1 cellular context compared by ENCODE assay signal in the genomic region with DNA sequence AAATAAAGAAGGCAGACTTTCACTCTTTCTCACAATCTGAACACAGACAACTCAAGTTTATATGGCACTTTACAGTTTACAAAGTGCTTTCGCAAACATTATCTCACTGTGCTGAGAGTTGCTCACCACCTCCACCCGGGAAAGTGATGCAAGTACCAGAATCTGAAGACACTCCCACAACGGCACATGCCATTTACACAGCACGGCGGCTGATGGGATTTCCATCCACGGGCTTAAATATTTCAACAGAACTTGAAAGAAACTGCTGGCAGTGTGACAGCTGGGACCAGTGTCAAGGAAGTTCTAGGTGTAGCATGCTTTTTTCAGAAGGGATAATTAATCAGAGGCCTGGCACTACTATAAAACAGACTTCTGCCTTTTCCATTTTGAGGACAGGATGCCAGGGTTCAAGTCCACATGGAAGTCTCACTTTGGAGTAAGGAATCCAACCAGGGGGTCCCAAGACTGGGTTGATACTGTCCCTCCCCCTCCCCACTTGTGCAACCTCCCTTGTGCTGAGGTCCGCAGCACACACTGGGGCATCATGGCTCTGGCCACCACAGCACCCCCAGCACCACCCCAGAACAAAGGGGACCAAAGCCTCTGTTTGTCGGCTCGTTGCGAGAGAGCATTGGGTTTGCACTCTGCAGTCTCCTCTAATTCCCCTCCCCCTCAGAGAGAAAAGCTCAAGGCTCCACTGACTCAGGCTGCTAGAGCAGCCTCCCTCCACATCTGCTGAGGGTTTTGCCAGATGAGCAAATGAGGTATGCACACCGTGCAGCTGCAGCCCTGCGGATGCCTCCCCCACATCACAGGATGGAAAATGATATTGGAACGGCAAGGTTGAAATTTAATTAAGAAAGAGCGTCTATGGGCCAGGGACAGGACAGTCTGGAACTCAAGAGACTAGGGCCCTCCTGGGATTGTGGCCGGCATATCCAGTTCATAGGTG.
TF ChIP-seq lines count a peak whose summit lies in the region.

No MANE protein-coding gene starts in this region.

TF ChIP-seq in K562, 482 proteins besides CTCF, POLR2A, EP300 and RAD21 (continued from another document):
- TF ChIP-seq, protein P1, sequence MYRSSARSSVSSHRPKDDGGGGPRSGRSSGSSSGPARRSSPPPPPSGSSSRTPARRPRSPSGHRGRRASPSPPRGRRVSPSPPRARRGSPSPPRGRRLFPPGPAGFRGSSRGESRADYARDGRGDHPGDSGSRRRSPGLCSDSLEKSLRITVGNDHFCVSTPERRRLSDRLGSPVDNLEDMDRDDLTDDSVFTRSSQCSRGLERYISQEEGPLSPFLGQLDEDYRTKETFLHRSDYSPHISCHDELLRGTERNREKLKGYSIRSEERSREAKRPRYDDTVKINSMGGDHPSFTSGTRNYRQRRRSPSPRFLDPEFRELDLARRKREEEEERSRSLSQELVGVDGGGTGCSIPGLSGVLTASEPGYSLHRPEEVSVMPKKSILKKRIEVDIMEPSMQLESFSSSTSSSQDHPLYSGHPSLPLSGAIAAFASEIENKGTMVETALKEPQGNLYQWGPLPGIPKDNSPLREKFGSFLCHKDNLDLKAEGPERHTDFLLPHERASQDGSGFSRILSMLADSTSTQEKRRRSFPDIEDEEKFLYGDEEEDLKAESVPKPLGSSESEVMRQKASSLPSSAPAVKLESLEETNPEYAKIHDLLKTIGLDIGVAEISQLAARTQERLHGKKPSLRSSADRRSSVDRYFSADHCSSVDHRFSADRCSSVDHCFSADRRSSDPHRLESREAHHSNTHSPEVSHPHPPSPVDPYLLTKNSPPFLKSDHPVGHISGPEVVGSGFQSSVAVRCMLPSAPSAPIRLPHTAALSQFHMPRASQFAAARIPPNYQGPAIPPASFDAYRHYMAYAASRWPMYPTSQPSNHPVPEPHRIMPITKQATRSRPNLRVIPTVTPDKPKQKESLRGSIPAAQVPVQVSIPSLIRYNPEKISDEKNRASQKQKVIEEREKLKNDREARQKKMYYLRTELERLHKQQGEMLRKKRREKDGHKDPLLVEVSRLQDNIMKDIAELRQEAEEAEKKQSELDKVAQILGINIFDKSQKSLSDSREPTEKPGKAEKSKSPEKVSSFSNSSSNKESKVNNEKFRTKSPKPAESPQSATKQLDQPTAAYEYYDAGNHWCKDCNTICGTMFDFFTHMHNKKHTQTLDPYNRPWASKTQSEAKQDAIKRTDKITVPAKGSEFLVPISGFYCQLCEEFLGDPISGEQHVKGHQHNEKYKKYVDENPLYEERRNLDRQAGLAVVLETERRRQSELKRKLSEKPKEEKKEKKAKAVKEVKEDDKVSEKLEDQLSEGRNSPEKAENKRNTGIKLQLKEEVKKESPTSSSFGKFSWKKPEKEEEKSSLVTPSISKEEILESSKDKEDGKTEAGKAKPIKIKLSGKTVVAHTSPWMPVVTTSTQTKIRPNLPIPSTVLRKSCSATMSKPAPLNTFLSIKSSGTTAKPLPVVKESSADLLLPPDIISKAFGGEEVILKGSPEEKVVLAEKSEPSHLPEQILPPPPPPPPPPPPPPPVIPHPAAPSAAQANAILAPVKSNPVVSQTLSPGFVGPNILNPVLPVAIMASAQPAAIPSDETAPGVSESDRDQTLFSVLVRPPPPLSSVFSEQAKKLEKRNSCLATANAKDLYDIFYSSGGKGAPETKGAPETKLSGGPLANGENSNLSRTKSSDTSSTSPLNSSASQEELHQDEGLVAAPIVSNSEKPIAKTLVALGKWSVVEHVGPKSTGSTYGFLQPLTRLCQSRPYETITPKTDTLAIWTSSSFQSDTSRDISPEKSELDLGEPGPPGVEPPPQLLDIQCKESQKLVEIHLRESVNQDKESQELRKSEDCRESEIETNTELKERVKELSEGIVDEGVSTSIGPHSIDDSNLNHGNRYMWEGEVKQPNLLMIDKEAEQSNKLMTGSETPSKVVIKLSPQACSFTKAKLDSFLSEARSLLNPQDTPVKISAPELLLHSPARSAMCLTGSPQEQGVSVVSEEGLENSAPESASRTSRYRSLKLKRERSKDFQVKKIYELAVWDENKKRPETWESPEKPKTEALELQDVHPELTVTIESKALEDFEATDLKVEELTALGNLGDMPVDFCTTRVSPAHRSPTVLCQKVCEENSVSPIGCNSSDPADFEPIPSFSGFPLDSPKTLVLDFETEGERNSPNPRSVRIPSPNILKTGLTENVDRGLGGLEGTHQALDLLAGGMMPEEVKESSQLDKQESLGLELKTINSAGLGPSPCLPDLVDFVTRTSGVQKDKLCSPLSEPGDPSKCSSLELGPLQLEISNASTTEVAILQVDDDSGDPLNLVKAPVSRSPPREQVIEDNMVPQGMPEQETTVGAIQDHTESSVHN (IDR thresholded peaks at IDR 0.05; ENCODE audit: borderline replicate concordance in 1 of 2, low read depth in 1 of 2), result peak in 1 of 2 experiments; percentile 75; a peak in 2 of 4 replicates
- TF ChIP-seq PML (IDR thresholded peaks at IDR 0.05; ENCODE audit: low read length), result peak; percentile 36; the same call in 1 of the 2 replicates
- TF ChIP-seq, protein P2, sequence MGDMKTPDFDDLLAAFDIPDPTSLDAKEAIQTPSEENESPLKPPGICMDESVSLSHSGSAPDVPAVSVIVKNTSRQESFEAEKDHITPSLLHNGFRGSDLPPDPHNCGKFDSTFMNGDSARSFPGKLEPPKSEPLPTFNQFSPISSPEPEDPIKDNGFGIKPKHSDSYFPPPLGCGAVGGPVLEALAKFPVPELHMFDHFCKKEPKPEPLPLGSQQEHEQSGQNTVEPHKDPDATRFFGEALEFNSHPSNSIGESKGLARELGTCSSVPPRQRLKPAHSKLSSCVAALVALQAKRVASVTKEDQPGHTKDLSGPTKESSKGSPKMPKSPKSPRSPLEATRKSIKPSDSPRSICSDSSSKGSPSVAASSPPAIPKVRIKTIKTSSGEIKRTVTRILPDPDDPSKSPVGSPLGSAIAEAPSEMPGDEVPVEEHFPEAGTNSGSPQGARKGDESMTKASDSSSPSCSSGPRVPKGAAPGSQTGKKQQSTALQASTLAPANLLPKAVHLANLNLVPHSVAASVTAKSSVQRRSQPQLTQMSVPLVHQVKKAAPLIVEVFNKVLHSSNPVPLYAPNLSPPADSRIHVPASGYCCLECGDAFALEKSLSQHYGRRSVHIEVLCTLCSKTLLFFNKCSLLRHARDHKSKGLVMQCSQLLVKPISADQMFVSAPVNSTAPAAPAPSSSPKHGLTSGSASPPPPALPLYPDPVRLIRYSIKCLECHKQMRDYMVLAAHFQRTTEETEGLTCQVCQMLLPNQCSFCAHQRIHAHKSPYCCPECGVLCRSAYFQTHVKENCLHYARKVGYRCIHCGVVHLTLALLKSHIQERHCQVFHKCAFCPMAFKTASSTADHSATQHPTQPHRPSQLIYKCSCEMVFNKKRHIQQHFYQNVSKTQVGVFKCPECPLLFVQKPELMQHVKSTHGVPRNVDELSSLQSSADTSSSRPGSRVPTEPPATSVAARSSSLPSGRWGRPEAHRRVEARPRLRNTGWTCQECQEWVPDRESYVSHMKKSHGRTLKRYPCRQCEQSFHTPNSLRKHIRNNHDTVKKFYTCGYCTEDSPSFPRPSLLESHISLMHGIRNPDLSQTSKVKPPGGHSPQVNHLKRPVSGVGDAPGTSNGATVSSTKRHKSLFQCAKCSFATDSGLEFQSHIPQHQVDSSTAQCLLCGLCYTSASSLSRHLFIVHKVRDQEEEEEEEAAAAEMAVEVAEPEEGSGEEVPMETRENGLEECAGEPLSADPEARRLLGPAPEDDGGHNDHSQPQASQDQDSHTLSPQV (IDR thresholded peaks at IDR 0.05), result peak; percentile 70; the same call in 1 of the 2 replicates
- no peak for TF ChIP-seq FIP1L1 (IDR thresholded peaks at IDR 0.05; ENCODE audit: low read depth, low read length, poor library complexity, severe bottlenecking)
- TF ChIP-seq, protein P3, sequence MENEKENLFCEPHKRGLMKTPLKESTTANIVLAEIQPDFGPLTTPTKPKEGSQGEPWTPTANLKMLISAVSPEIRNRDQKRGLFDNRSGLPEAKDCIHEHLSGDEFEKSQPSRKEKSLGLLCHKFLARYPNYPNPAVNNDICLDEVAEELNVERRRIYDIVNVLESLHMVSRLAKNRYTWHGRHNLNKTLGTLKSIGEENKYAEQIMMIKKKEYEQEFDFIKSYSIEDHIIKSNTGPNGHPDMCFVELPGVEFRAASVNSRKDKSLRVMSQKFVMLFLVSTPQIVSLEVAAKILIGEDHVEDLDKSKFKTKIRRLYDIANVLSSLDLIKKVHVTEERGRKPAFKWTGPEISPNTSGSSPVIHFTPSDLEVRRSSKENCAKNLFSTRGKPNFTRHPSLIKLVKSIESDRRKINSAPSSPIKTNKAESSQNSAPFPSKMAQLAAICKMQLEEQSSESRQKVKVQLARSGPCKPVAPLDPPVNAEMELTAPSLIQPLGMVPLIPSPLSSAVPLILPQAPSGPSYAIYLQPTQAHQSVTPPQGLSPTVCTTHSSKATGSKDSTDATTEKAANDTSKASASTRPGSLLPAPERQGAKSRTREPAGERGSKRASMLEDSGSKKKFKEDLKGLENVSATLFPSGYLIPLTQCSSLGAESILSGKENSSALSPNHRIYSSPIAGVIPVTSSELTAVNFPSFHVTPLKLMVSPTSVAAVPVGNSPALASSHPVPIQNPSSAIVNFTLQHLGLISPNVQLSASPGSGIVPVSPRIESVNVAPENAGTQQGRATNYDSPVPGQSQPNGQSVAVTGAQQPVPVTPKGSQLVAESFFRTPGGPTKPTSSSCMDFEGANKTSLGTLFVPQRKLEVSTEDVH (IDR thresholded peaks at IDR 0.05; ENCODE audit: low read depth, partially characterized antibody), result no peak
- TF ChIP-seq, protein P4, sequence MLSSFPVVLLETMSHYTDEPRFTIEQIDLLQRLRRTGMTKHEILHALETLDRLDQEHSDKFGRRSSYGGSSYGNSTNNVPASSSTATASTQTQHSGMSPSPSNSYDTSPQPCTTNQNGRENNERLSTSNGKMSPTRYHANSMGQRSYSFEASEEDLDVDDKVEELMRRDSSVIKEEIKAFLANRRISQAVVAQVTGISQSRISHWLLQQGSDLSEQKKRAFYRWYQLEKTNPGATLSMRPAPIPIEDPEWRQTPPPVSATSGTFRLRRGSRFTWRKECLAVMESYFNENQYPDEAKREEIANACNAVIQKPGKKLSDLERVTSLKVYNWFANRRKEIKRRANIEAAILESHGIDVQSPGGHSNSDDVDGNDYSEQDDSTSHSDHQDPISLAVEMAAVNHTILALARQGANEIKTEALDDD (IDR thresholded peaks at IDR 0.05), result no peak
- peak; percentile 39 for TF ChIP-seq SMAD4 (CRISPR knock-in tag; conservative IDR thresholded peaks at IDR 0.05)
- TF ChIP-seq, protein P5, sequence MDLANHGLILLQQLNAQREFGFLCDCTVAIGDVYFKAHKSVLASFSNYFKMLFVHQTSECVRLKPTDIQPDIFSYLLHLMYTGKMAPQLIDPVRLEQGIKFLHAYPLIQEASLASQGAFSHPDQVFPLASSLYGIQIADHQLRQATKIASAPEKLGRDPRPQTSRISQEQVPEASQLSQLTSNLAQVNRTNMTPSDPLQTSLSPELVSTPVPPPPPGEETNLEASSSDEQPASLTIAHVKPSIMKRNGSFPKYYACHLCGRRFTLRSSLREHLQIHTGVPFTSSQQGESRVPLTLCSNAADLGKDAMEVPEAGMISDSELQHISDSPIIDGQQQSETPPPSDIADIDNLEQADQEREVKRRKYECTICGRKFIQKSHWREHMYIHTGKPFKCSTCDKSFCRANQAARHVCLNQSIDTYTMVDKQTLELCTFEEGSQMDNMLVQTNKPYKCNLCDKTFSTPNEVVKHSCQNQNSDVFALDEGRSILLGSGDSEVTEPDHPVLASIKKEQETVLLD (IDR thresholded peaks at IDR 0.05), result peak; percentile 40; the same call in 1 of the 2 replicates
- no peak for TF ChIP-seq ZNF583 (CRISPR knock-in tag; IDR thresholded peaks at IDR 0.05)
- TF ChIP-seq, protein P6, sequence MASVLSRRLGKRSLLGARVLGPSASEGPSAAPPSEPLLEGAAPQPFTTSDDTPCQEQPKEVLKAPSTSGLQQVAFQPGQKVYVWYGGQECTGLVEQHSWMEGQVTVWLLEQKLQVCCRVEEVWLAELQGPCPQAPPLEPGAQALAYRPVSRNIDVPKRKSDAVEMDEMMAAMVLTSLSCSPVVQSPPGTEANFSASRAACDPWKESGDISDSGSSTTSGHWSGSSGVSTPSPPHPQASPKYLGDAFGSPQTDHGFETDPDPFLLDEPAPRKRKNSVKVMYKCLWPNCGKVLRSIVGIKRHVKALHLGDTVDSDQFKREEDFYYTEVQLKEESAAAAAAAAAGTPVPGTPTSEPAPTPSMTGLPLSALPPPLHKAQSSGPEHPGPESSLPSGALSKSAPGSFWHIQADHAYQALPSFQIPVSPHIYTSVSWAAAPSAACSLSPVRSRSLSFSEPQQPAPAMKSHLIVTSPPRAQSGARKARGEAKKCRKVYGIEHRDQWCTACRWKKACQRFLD (CRISPR knock-in tag; IDR thresholded peaks at IDR 0.05), result peak; percentile 11; the same call in 1 of the 2 replicates
- TF ChIP-seq ZNF586 (CRISPR knock-in tag; conservative IDR thresholded peaks at IDR 0.05), result no peak
- TF ChIP-seq SMAD3 (CRISPR knock-in tag; conservative IDR thresholded peaks at IDR 0.05), result no peak
- peak; percentile 43 for TF ChIP-seq NFIC (IDR thresholded peaks at IDR 0.05)
- TF ChIP-seq ZNF184 (CRISPR knock-in tag; IDR thresholded peaks at IDR 0.05), result no peak
